Comparison of ENCODE assay signal across 1 cellular context in the genomic region with DNA sequence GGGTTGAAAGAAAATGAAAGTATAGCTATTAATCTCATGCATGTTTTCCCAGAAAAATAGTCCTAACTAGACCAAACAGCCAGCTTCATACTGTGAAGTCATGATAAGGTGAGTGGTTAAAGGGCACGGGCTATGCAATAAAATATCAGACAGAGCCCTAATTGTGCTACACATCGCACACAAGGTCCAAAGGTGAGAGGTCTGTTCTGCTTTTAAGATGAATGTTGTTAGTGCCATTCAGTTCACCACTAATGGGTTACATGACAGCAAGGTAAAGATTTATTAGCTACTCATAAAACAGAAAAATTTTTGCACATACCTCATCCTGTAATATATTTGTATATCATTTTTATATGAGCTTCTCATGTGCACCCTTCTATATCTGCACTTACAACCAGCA.
TF ChIP-seq lines count a peak whose summit lies in the region.

No MANE protein-coding gene starts in this region.

TF ChIP-seq in GM23338, 12 proteins besides CTCF, POLR2A, EP300 and RAD21 (continued from another document):
- TF ChIP-seq, protein P1, sequence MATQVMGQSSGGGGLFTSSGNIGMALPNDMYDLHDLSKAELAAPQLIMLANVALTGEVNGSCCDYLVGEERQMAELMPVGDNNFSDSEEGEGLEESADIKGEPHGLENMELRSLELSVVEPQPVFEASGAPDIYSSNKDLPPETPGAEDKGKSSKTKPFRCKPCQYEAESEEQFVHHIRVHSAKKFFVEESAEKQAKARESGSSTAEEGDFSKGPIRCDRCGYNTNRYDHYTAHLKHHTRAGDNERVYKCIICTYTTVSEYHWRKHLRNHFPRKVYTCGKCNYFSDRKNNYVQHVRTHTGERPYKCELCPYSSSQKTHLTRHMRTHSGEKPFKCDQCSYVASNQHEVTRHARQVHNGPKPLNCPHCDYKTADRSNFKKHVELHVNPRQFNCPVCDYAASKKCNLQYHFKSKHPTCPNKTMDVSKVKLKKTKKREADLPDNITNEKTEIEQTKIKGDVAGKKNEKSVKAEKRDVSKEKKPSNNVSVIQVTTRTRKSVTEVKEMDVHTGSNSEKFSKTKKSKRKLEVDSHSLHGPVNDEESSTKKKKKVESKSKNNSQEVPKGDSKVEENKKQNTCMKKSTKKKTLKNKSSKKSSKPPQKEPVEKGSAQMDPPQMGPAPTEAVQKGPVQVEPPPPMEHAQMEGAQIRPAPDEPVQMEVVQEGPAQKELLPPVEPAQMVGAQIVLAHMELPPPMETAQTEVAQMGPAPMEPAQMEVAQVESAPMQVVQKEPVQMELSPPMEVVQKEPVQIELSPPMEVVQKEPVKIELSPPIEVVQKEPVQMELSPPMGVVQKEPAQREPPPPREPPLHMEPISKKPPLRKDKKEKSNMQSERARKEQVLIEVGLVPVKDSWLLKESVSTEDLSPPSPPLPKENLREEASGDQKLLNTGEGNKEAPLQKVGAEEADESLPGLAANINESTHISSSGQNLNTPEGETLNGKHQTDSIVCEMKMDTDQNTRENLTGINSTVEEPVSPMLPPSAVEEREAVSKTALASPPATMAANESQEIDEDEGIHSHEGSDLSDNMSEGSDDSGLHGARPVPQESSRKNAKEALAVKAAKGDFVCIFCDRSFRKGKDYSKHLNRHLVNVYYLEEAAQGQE (IDR thresholded peaks at IDR 0.05; ENCODE audit: unreplicated experiment) = no peak
- TF ChIP-seq, protein P2, sequence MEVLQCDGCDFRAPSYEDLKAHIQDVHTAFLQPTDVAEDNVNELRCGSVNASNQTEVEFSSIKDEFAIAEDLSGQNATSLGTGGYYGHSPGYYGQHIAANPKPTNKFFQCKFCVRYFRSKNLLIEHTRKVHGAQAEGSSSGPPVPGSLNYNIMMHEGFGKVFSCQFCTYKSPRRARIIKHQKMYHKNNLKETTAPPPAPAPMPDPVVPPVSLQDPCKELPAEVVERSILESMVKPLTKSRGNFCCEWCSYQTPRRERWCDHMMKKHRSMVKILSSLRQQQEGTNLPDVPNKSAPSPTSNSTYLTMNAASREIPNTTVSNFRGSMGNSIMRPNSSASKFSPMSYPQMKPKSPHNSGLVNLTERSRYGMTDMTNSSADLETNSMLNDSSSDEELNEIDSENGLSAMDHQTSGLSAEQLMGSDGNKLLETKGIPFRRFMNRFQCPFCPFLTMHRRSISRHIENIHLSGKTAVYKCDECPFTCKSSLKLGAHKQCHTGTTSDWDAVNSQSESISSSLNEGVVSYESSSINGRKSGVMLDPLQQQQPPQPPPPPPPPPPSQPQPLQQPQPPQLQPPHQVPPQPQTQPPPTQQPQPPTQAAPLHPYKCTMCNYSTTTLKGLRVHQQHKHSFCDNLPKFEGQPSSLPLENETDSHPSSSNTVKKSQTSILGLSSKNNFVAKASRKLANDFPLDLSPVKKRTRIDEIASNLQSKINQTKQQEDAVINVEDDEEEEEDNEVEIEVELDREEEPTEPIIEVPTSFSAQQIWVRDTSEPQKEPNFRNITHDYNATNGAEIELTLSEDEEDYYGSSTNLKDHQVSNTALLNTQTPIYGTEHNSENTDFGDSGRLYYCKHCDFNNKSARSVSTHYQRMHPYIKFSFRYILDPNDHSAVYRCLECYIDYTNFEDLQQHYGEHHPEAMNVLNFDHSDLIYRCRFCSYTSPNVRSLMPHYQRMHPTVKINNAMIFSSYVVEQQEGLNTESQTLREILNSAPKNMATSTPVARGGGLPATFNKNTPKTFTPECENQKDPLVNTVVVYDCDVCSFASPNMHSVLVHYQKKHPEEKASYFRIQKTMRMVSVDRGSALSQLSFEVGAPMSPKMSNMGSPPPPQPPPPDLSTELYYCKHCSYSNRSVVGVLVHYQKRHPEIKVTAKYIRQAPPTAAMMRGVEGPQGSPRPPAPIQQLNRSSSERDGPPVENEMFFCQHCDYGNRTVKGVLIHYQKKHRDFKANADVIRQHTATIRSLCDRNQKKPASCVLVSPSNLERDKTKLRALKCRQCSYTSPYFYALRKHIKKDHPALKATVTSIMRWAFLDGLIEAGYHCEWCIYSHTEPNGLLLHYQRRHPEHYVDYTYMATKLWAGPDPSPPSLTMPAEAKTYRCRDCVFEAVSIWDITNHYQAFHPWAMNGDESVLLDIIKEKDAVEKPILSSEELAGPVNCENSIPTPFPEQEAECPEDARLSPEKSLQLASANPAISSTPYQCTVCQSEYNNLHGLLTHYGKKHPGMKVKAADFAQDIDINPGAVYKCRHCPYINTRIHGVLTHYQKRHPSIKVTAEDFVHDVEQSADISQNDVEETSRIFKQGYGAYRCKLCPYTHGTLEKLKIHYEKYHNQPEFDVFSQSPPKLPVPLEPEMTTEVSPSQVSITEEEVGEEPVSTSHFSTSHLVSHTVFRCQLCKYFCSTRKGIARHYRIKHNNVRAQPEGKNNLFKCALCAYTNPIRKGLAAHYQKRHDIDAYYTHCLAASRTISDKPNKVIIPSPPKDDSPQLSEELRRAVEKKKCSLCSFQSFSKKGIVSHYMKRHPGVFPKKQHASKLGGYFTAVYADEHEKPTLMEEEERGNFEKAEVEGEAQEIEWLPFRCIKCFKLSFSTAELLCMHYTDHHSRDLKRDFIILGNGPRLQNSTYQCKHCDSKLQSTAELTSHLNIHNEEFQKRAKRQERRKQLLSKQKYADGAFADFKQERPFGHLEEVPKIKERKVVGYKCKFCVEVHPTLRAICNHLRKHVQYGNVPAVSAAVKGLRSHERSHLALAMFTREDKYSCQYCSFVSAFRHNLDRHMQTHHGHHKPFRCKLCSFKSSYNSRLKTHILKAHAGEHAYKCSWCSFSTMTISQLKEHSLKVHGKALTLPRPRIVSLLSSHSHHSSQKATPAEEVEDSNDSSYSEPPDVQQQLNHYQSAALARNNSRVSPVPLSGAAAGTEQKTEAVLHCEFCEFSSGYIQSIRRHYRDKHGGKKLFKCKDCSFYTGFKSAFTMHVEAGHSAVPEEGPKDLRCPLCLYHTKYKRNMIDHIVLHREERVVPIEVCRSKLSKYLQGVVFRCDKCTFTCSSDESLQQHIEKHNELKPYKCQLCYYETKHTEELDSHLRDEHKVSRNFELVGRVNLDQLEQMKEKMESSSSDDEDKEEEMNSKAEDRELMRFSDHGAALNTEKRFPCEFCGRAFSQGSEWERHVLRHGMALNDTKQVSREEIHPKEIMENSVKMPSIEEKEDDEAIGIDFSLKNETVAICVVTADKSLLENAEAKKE (CRISPR knock-in tag; IDR thresholded peaks at IDR 0.05) = no peak
- TF ChIP-seq STAT1 (IDR thresholded peaks at IDR 0.05; ENCODE audit: unreplicated experiment) (no peak), NANOG (IDR thresholded peaks at IDR 0.05; ENCODE audit: borderline replicate concordance) (no peak), CREB1 (CRISPR knock-in tag; IDR thresholded peaks at IDR 0.05; ENCODE audit: low read depth) (no peak), ZNF331 (CRISPR knock-in tag; IDR thresholded peaks at IDR 0.05; ENCODE audit: low read depth) (no peak), POLR2AphosphoS5 (IDR thresholded peaks at IDR 0.05; ENCODE audit: low read depth) (no peak), JUNB (IDR thresholded peaks at IDR 0.05; ENCODE audit: unreplicated experiment) (no peak), EZH2 (IDR thresholded peaks at IDR 0.05; ENCODE audit: low read depth, unreplicated experiment) (no peak), EZH2phosphoT487 (IDR thresholded peaks at IDR 0.05; ENCODE audit: unreplicated experiment) (no peak)
- TF ChIP-seq, protein P3, sequence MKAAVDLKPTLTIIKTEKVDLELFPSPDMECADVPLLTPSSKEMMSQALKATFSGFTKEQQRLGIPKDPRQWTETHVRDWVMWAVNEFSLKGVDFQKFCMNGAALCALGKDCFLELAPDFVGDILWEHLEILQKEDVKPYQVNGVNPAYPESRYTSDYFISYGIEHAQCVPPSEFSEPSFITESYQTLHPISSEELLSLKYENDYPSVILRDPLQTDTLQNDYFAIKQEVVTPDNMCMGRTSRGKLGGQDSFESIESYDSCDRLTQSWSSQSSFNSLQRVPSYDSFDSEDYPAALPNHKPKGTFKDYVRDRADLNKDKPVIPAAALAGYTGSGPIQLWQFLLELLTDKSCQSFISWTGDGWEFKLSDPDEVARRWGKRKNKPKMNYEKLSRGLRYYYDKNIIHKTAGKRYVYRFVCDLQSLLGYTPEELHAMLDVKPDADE (IDR thresholded peaks at IDR 0.05) = no peak
TF ChIP-seq in GM23338: peak in this region for 0.
